8 cellular contexts compared by ENCODE assay signal in genomic region chr3:154334973-154335420, GRCh38. TPM values are rescaled to one million over a fixed set of nuclear protein-coding genes. Genes with fewer than 3 reads are reported as not detected.
DNase-seq lines count a peak whose midpoint lies in the region; ATAC-seq lines count a peak whose summit lies in the region.

No MANE protein-coding gene starts in this region.

- peaks cover 0 to 3% (median 0%) of the 10 kb centered on the region in 5 donors for H3K36me3 Mint-ChIP-seq in naive thymus-derived CD4-positive, alpha-beta T cell

- no peaks in the 10 kb centered on the region for H3K9me3 ChIP-seq in naive thymus-derived CD4-positive, alpha-beta T cell (ENCODE audit: control insufficient read depth in 2 of 3, low read length in 3 of 3)

- DNase-seq in D341Med (ENCODE audit: low spot score) (peak; percentile 34), H4 (ENCODE audit: low spot score) (peak; percentile 27), NCI-H524 treated with DMSO at 0.1 percent for 48 hours (lab: John Stamatoyannopoulos, UW) (peak; percentile 38), cerebellar cortex (ENCODE audit: low spot score) (peak; percentile 36), cortex of kidney (lab: John Stamatoyannopoulos, UW) (no peak)
- peak in 5 of 9 donors; percentile 22 to 35 (median 26) for DNase-seq in naive thymus-derived CD4-positive, alpha-beta T cell

- H3K27me3 ChIP-seq in naive thymus-derived CD4-positive, alpha-beta T cell (ENCODE audit: control insufficient read depth in 2 of 2, insufficient read depth in 2 of 2, low read length in 2 of 2): no peaks in the 10 kb centered on the region

- no peak overlapping the region for H3K4me3 ChIP-seq in naive thymus-derived CD4-positive, alpha-beta T cell (ENCODE audit: low read length)

- ATAC-seq in naive thymus-derived CD4-positive, alpha-beta T cell: peak; percentile 70
- ATAC-seq in HG02759 (IDR thresholded peaks at IDR 0.05; ENCODE audit: unreplicated experiment) (no peak), GM21360 (IDR thresholded peaks at IDR 0.05; ENCODE audit: unreplicated experiment) (no peak)

- no peaks in the 10 kb centered on the region for H3K36me3 ChIP-seq in naive thymus-derived CD4-positive, alpha-beta T cell (ENCODE audit: control insufficient read depth in 2 of 3, insufficient read depth in 3 of 3, low read length in 3 of 3)

- intact Hi-C loops in naive thymus-derived CD4-positive, alpha-beta T cell (cut with micrococcal nuclease): loop anchor here (1.0 to 10.0 kb wide), 3 partner anchors 990 to 1525 kb away; no protein-coding TSS in a partner anchor

- CTCF ChIA-PET in naive thymus-derived CD4-positive, alpha-beta T cell (lab: Charles Lee): interaction anchor here (0.7 kb wide), 1 partner anchor 1369 kb away, joined by 4 read pairs; no protein-coding TSS in a partner anchor

- H3K27ac Mint-ChIP-seq in naive thymus-derived CD4-positive, alpha-beta T cell: no peak overlapping the region

- no peaks in the 10 kb centered on the region for H3K4me1 Mint-ChIP-seq in naive thymus-derived CD4-positive, alpha-beta T cell

- no peak overlapping the region for H3K27ac ChIP-seq in naive thymus-derived CD4-positive, alpha-beta T cell (ENCODE audit: low read depth, low read length)

- H3K4me1 ChIP-seq in naive thymus-derived CD4-positive, alpha-beta T cell (ENCODE audit: control insufficient read depth in 2 of 2, insufficient read depth in 2 of 2, low read length in 2 of 2): no peaks in the 10 kb centered on the region

- H3K9me3 Mint-ChIP-seq in naive thymus-derived CD4-positive, alpha-beta T cell: no peaks in the 10 kb centered on the region

- POLR2A ChIA-PET in naive thymus-derived CD4-positive, alpha-beta T cell (lab: Charles Lee): no interaction called here

- H3K27me3 Mint-ChIP-seq in naive thymus-derived CD4-positive, alpha-beta T cell: peaks cover 6 to 41% (median 7%) of the 10 kb centered on the region in 5 donors

- H3K4me3 Mint-ChIP-seq in naive thymus-derived CD4-positive, alpha-beta T cell: no peak overlapping the region

RNA-seq across cellular contexts. Expression of gene DHX36, which starts 10.7 kb away (rescaled TPM):
- 25.9 and 28.8 TPM in 2 replicates for total RNA-seq in H4 (2014; rRNA removed; shearing (Covaris generic))
- total RNA-seq in naive thymus-derived CD4-positive, alpha-beta T cell: 100 to 1,000 TPM in 1 of 5 experiments, 10 to 100 TPM in 4; 73.4 to 101 (median 91.3) TPM
- 10 to 100 TPM; 16.1 to 16.4 TPM for polyA plus RNA-seq in naive thymus-derived CD4-positive, alpha-beta T cell
